24 cellular contexts compared by ENCODE assay signal in genomic region chr11:36400768-36401455, GRCh38.
DNase-seq lines count a peak whose midpoint lies in the region; ATAC-seq lines count a peak whose summit lies in the region.
"Had no signal": no experiment of that assay in that cellular context is flagged by ENCODE, and none has a peak within 500 bp of the region (broad histone marks: within the 10 kb centered on the region; RNA-seq: fewer than 3 reads in every experiment).

No MANE protein-coding gene starts in this region.

- no peak overlapping the region for H3K27ac ChIP-seq in naive thymus-derived CD4-positive, alpha-beta T cell (ENCODE audit: low read depth, low read length)
- H3K27ac ChIP-seq: body of pancreas, PC-9, vagina had no signal

- H3K9me3 Mint-ChIP-seq in activated CD4-positive, alpha-beta T cell treated with anti-CD3 and anti-CD28 coated beads for 36 hours (ENCODE audit: low read depth) = no peaks in the 10 kb centered on the region
- no peaks in the 10 kb centered on the region for H3K9me3 Mint-ChIP-seq in activated T-helper 2 cell treated with anti-CD3 and anti-CD28 coated beads, Interferon-gamma antibody, Interleukin-2, Interleukin-4, amounts not matched to agents 10 μg/mL and 5 μg/mL and 100 μg/mL, durations not matched to agents 14 hours and 24 hours and 36 hours
- H3K9me3 Mint-ChIP-seq in naive thymus-derived CD4-positive, alpha-beta T cell = peaks cover 0 to 3% (median 0%) of the 10 kb centered on the region in 11 donors
- H3K9me3 Mint-ChIP-seq: activated naive CD4-positive, alpha-beta T cell treated with anti-CD3 and anti-CD28 coated beads, Interleukin-2, amount 50 U/mL, for 72 hours; naive thymus-derived CD8-positive, alpha-beta T cell had no signal

- peaks cover 0 to 46% (median 0%) of the 10 kb centered on the region in 3 experiments for H3K36me3 ChIP-seq in naive thymus-derived CD4-positive, alpha-beta T cell (ENCODE audit: control insufficient read depth in 2 of 3, insufficient read depth in 3 of 3, low read length in 3 of 3)
- H3K36me3 ChIP-seq: MG63, vagina had no signal

- H3K27ac Mint-ChIP-seq in activated CD4-positive, alpha-beta T cell treated with anti-CD3 and anti-CD28 coated beads for 36 hours = peak overlapping the region; percentile 3
- no peak overlapping the region for H3K27ac Mint-ChIP-seq in activated T-helper 2 cell treated with anti-CD3 and anti-CD28 coated beads, Interferon-gamma antibody, Interleukin-2, Interleukin-4, amounts not matched to agents 10 μg/mL and 5 μg/mL and 100 μg/mL, durations not matched to agents 14 hours and 24 hours and 36 hours
- H3K27ac Mint-ChIP-seq in naive thymus-derived CD4-positive, alpha-beta T cell = peak overlapping the region in 1 of 9 donors; percentile 73

- H3K4me1 ChIP-seq in naive thymus-derived CD4-positive, alpha-beta T cell (ENCODE audit: control insufficient read depth in 2 of 2, insufficient read depth in 2 of 2, low read length in 2 of 2) = peaks cover 5 to 16% of the 10 kb centered on the region in 2 donors
- H3K4me1 ChIP-seq: body of pancreas, vagina had no signal

- CTCF ChIA-PET in activated CD4-positive, alpha-beta T cell treated with anti-CD3 and anti-CD28 coated beads for 36 hours (lab: Charles Lee) = interaction anchor here (0.7 to 1.2 kb wide), 4 partner anchors 22 to 92 kb away, joined by 3 to 4 read pairs (median 3); no protein-coding TSS in a partner anchor
- CTCF ChIA-PET in naive thymus-derived CD4-positive, alpha-beta T cell (lab: Charles Lee) = interaction anchor here (0.6 kb wide), 1 partner anchor 548 kb away, joined by 3 read pairs; no protein-coding TSS in a partner anchor

- POLR2A ChIA-PET in activated CD4-positive, alpha-beta T cell treated with anti-CD3 and anti-CD28 coated beads for 36 hours (lab: Charles Lee) = no interaction called here
- POLR2A ChIA-PET in naive thymus-derived CD4-positive, alpha-beta T cell (lab: Charles Lee) = no interaction called here

- intact Hi-C loops in activated CD4-positive, alpha-beta T cell treated with anti-CD3 and anti-CD28 coated beads for 36 hours (cut with DNase I, micrococcal nuclease) = no loop called here
- intact Hi-C loops in activated T-helper 2 cell treated with anti-CD3 and anti-CD28 coated beads, Interferon-gamma antibody, Interleukin-2, Interleukin-4, amounts not matched to agents 10 μg/mL and 5 μg/mL and 100 μg/mL, durations not matched to agents 14 hours and 24 hours and 36 hours (cut with micrococcal nuclease) = no loop called here
- intact Hi-C loops in naive thymus-derived CD4-positive, alpha-beta T cell (cut with micrococcal nuclease) = no loop called here

- peaks cover 32% of the 10 kb centered on the region for H3K36me3 Mint-ChIP-seq in activated CD4-positive, alpha-beta T cell treated with anti-CD3 and anti-CD28 coated beads for 36 hours (ENCODE audit: low read depth)
- peaks cover 36% of the 10 kb centered on the region for H3K36me3 Mint-ChIP-seq in activated T-helper 2 cell treated with anti-CD3 and anti-CD28 coated beads, Interferon-gamma antibody, Interleukin-2, Interleukin-4, amounts not matched to agents 10 μg/mL and 5 μg/mL and 100 μg/mL, durations not matched to agents 14 hours and 24 hours and 36 hours (ENCODE audit: low read depth)
- peaks cover 0 to 53% (median 0%) of the 10 kb centered on the region in 5 donors for H3K36me3 Mint-ChIP-seq in naive thymus-derived CD4-positive, alpha-beta T cell
- H3K36me3 Mint-ChIP-seq: naive thymus-derived CD8-positive, alpha-beta T cell had no signal

- no peaks in the 10 kb centered on the region for H3K27me3 Mint-ChIP-seq in activated CD4-positive, alpha-beta T cell treated with anti-CD3 and anti-CD28 coated beads for 36 hours
- H3K27me3 Mint-ChIP-seq in activated T-helper 2 cell treated with anti-CD3 and anti-CD28 coated beads, Interferon-gamma antibody, Interleukin-2, Interleukin-4, amounts not matched to agents 10 μg/mL and 5 μg/mL and 100 μg/mL, durations not matched to agents 14 hours and 24 hours and 36 hours (ENCODE audit: low read depth) = no peaks in the 10 kb centered on the region
- H3K27me3 Mint-ChIP-seq in naive thymus-derived CD4-positive, alpha-beta T cell = peaks cover 0 to 4% (median 0%) of the 10 kb centered on the region in 5 donors

- H3K4me3 Mint-ChIP-seq in activated CD4-positive, alpha-beta T cell treated with anti-CD3 and anti-CD28 coated beads for 36 hours = no peak overlapping the region
- H3K4me3 Mint-ChIP-seq in activated T-helper 2 cell treated with anti-CD3 and anti-CD28 coated beads, Interferon-gamma antibody, Interleukin-2, Interleukin-4, amounts not matched to agents 10 μg/mL and 5 μg/mL and 100 μg/mL, durations not matched to agents 14 hours and 24 hours and 36 hours (ENCODE audit: low read depth) = peak overlapping the region; percentile 17
- peak overlapping the region in 6 of 10 donors; percentile 12 to 82 (median 32) for H3K4me3 Mint-ChIP-seq in naive thymus-derived CD4-positive, alpha-beta T cell

- H3K9me3 ChIP-seq in naive thymus-derived CD4-positive, alpha-beta T cell (ENCODE audit: control insufficient read depth in 2 of 3, low read length in 3 of 3) = no peaks in the 10 kb centered on the region
- H3K9me3 ChIP-seq: body of pancreas, MG63, vagina had no signal

- no peaks in the 10 kb centered on the region for H3K27me3 ChIP-seq in naive thymus-derived CD4-positive, alpha-beta T cell (ENCODE audit: control insufficient read depth in 2 of 2, insufficient read depth in 2 of 2, low read length in 2 of 2)
- H3K27me3 ChIP-seq: body of pancreas, MG63, vagina had no signal

- no peak overlapping the region for H3K4me3 ChIP-seq in naive thymus-derived CD4-positive, alpha-beta T cell (ENCODE audit: low read length)
- H3K4me3 ChIP-seq: body of pancreas, lung, MG63, PC-9, vagina had no signal

- no peak for ATAC-seq in activated CD4-positive, alpha-beta T cell treated with anti-CD3 and anti-CD28 coated beads for 36 hours
- ATAC-seq in GM18502 (IDR thresholded peaks at IDR 0.05; ENCODE audit: poor library complexity, unreplicated experiment) (peak; percentile 64), HG03354 (IDR thresholded peaks at IDR 0.05; ENCODE audit: poor library complexity, severe bottlenecking, unreplicated experiment) (no peak)
- peak; percentile 27 for ATAC-seq in naive thymus-derived CD4-positive, alpha-beta T cell
- ATAC-seq: activated naive CD4-positive, alpha-beta T cell treated with anti-CD3 and anti-CD28 coated beads, Interleukin-2, amount 50 U/mL, for 72 hours; body of pancreas; HCT116; naive thymus-derived CD8-positive, alpha-beta T cell had no signal

- DNase-seq in activated CD4-positive, alpha-beta T cell treated with anti-CD3 and anti-CD28 coated beads for 36 hours = no peak
- no peak for DNase-seq in activated CD4-positive, alpha-beta T cell treated with anti-CD3 and anti-CD28 coated beads, Interleukin-2, amount 50 U/mL, for 1 hour
- no peak for DNase-seq in activated T-helper 2 cell treated with anti-CD3 and anti-CD28 coated beads, Interferon-gamma antibody, Interleukin-2, Interleukin-4, amounts not matched to agents 10 μg/mL and 5 μg/mL and 100 μg/mL, durations not matched to agents 14 hours and 24 hours and 36 hours (ENCODE audit: low spot score)
- no peak for DNase-seq in naive thymus-derived CD4-positive, alpha-beta T cell
- no peak for DNase-seq in mucosa of gallbladder (ENCODE audit: low spot score)
- DNase-seq in OCI-M1 (lab: John Stamatoyannopoulos, UW) = no peak
- DNase-seq: activated CD4-positive, CD25-positive, alpha-beta regulatory T cell; body of pancreas; C1 segment of cervical spinal cord; DMS153; MG63; naive thymus-derived CD8-positive, alpha-beta T cell; NCI-H1436; NCI-H2171; NCI-H748 treated with DMSO at 0.1 percent for 48 hours; PC-9; stimulated activated CD4-positive, alpha-beta T cell treated with anti-CD3 and anti-CD28 coated beads, Interleukin-4, amount 100 ng/mL, for 1 hour; substantia nigra had no signal

- peaks cover 23% of the 10 kb centered on the region for H3K4me1 Mint-ChIP-seq in activated CD4-positive, alpha-beta T cell treated with anti-CD3 and anti-CD28 coated beads for 36 hours
- peaks cover 23% of the 10 kb centered on the region for H3K4me1 Mint-ChIP-seq in activated T-helper 2 cell treated with anti-CD3 and anti-CD28 coated beads, Interferon-gamma antibody, Interleukin-2, Interleukin-4, amounts not matched to agents 10 μg/mL and 5 μg/mL and 100 μg/mL, durations not matched to agents 14 hours and 24 hours and 36 hours (ENCODE audit: low read depth)
- H3K4me1 Mint-ChIP-seq in naive thymus-derived CD4-positive, alpha-beta T cell = peaks cover 5 to 43% (median 8%) of the 10 kb centered on the region in 7 donors

Comparison
In these comparisons a context has a peak if more than half of its experiments do, and no peak if none do; other contexts are left out.
1. ATAC-seq: peak in GM18502 (single experiment) and naive thymus-derived CD4-positive, alpha-beta T cell (single experiment); none in activated CD4-positive, alpha-beta T cell treated with anti-CD3 and anti-CD28 coated beads for 36 hours (single experiment) and HG03354 (single experiment).